27 cellular contexts compared by ENCODE assay signal in genomic region chr6:3762852-3763251, GRCh38. TPM values are rescaled to one million over a fixed set of nuclear protein-coding genes. Genes with fewer than 3 reads are reported as not detected.
DNase-seq lines count a peak whose midpoint lies in the region; ATAC-seq, FAIRE-seq and TF ChIP-seq lines count a peak whose summit lies in the region.
"Had no signal": no experiment of that assay in that cellular context is flagged by ENCODE, and none has a peak within 500 bp of the region (broad histone marks: within the 10 kb centered on the region; RNA-seq: fewer than 3 reads in every experiment).

No MANE protein-coding gene starts in this region.

- in situ Hi-C loops in HepG2 (cut with HindIII; ENCODE audit: extremely low pct_ligation_motif_present, low pct_unique_long_range_greater_than_20kb) (no loop called here), K562 (cut with MboI) (no loop called here)

- no TSS peak for BruUV-seq in HepG2 (replicated peaks; lab: Mats Ljungman, UMichigan)
- no TSS peak for BruUV-seq in K562 (replicated peaks; lab: Mats Ljungman, UMichigan)

- ATAC-seq in HepG2 = no peak
- no peak for ATAC-seq in K562
- ATAC-seq in right lobe of liver = peak; percentile 33 to 66 (median 50)
- no peak for ATAC-seq in WTC11
- ATAC-seq in HG03280 (IDR thresholded peaks at IDR 0.05; ENCODE audit: unreplicated experiment) = no peak
- ATAC-seq: A549, GM12878 had no signal

- no peaks in the 10 kb centered on the region for H3K4me1 Mint-ChIP-seq in activated T-helper 1 cell treated with anti-CD3 and anti-CD28 coated beads, Interleukin-12 subunit alpha, Interleukin-12 subunit beta, Interleukin-2, Interleukin-4 antibody, amounts not matched to agents 30 ng/mL and 10 ng/mL and 1 ng/mL, durations not matched to agents 14 hours and 24 hours and 36 hours (ENCODE audit: low read depth)
- H3K4me1 Mint-ChIP-seq in WTC11 = peaks cover 9% of the 10 kb centered on the region
- H3K4me1 Mint-ChIP-seq: CD4-positive, alpha-beta memory T cell; CD8-positive, alpha-beta memory T cell had no signal

- TF ChIP-seq RAD21 in liver (IDR thresholded peaks at IDR 0.05) (no peak), HepG2 (CRISPR knock-in tag; IDR thresholded peaks at IDR 0.05) (no peak), K562 (CRISPR knock-in tag; conservative IDR thresholded peaks at IDR 0.05 in 1 of 2, IDR thresholded peaks at IDR 0.05 in 1 of 2) (no peak)

- FAIRE-seq in HepG2 (lab: Jason Lieb, UNC) = no peak
- FAIRE-seq in K562 (lab: Jason Lieb, UNC) = no peak
- FAIRE-seq: A549, GM12878, GM12892, GM18507 had no signal

- 45% methylated on average over 6 of the region's 6 CpGs for WGBS in liver
- WGBS in HepG2 (ENCODE audit: low lambda C conversion rate) = 26% methylated on average over 6 of the region's 6 CpGs
- WGBS in K562 (ENCODE audit: insufficient coverage, low coverage, missing lambda C conversion rate) = 6% methylated on average over 6 of the region's 6 CpGs
- 29% methylated on average over 6 of the region's 6 CpGs for WGBS in right lobe of liver (ENCODE audit: insufficient coverage, low coverage, low lambda C conversion rate, missing lambda C conversion rate)

- H3K4me2 ChIP-seq in HepG2 (ENCODE audit: low read depth, low read length) (no peak overlapping the region), K562 (ENCODE audit: insufficient read depth, low read length) (no peak overlapping the region)
- H3K4me2 ChIP-seq: A549; BLaER1 treated with 17β-estradiol and CSF1 and Interleukin-3, amounts not matched to agents 10 nM and 100 nM had no signal

- TF ChIP-seq POLR2A in HepG2 (IDR thresholded peaks at IDR 0.05; ENCODE audit: insufficient read depth in 1 of 2, low read depth in 2 of 2, low read length in 2 of 2) = no peak
- no peak for TF ChIP-seq POLR2A in K562 (conservative IDR thresholded peaks at IDR 0.05)
- TF ChIP-seq POLR2A in right lobe of liver (IDR thresholded peaks at IDR 0.05) = no peak

- no peaks in the 10 kb centered on the region for H3K9me1 ChIP-seq in K562 (ENCODE audit: control insufficient read depth, insufficient read depth, low read length)

- intact Hi-C loops in HepG2 (cut with micrococcal nuclease; ENCODE audit: unreplicated experiment) (no loop called here), K562 (cut with micrococcal nuclease) (no loop called here), right lobe of liver (cut with DNase I) (no loop called here)
- intact Hi-C loops in activated T-helper 1 cell treated with anti-CD3 and anti-CD28 coated beads, Interleukin-12 subunit alpha, Interleukin-12 subunit beta, Interleukin-2, Interleukin-4 antibody, amounts not matched to agents 30 ng/mL and 10 ng/mL and 1 ng/mL, durations not matched to agents 14 hours and 24 hours and 36 hours (cut with micrococcal nuclease) = no loop called here

- TF ChIP-seq CTCF in liver (IDR thresholded peaks at IDR 0.05; ENCODE audit: low read depth, low read length, missing input control) (no peak), HepG2 (CRISPR knock-in tag; IDR thresholded peaks at IDR 0.05) (no peak), K562 (IDR thresholded peaks at IDR 0.05 in 2 of 3, conservative IDR thresholded peaks at IDR 0.05 in 1 of 3; ENCODE audit: insufficient read depth in 2 of 3, low read depth in 1 of 3, low read length in 3 of 3) (no peak), right lobe of liver (IDR thresholded peaks at IDR 0.05) (no peak), WTC11 (IDR thresholded peaks at IDR 0.05) (no peak)

- H3K4me1 ChIP-seq in liver (ENCODE audit: control insufficient read depth in 4 of 4, insufficient read depth in 4 of 4, low read length in 3 of 4) (peaks cover 0 to 10% (median 4%) of the 10 kb centered on the region in 4 donors), HepG2 (ENCODE audit: insufficient read depth, low read length) (peaks cover 31% of the 10 kb centered on the region), K562 (replicated peaks in 1 of 2; ENCODE audit: control insufficient read depth in 2 of 2, insufficient read depth in 2 of 2, low read length in 2 of 2) (peaks cover 0 to 11% of the 10 kb centered on the region in 2 experiments; a peak in 2 of 5 replicates), right lobe of liver (peaks cover 0 to 13% (median 0%) of the 10 kb centered on the region in 4 donors)

- H3K27ac Mint-ChIP-seq in activated T-helper 1 cell treated with anti-CD3 and anti-CD28 coated beads, Interleukin-12 subunit alpha, Interleukin-12 subunit beta, Interleukin-2, Interleukin-4 antibody, amounts not matched to agents 30 ng/mL and 10 ng/mL and 1 ng/mL, durations not matched to agents 14 hours and 24 hours and 36 hours = no peak overlapping the region
- H3K27ac Mint-ChIP-seq in WTC11 = no peak overlapping the region
- H3K27ac Mint-ChIP-seq: B cell; CD14-positive monocyte; CD4-positive, alpha-beta memory T cell had no signal

- no peaks in the 10 kb centered on the region for H3K79me2 ChIP-seq in HepG2 (ENCODE audit: insufficient read depth, low read length)
- H3K79me2 ChIP-seq in K562 (ENCODE audit: control insufficient read depth, insufficient read depth, low read length) = no peaks in the 10 kb centered on the region

- no peak overlapping the region for H3K4me3 ChIP-seq in liver (ENCODE audit: low read depth in 1 of 3, low read length in 3 of 3)
- H3K4me3 ChIP-seq in HepG2 (replicated peaks in 1 of 3; ENCODE audit: insufficient read depth in 1 of 3, low read depth in 2 of 3, low read length in 3 of 3) = no peak overlapping the region
- no peak overlapping the region for H3K4me3 ChIP-seq in K562
- H3K4me3 ChIP-seq in right lobe of liver = no peak overlapping the region
- H3K4me3 ChIP-seq: A549; BLaER1 treated with 17β-estradiol and CSF1 and Interleukin-3, amounts not matched to agents 10 nM and 100 nM; GM12878 had no signal

- H3K27me3 Mint-ChIP-seq in activated T-helper 1 cell treated with anti-CD3 and anti-CD28 coated beads, Interleukin-12 subunit alpha, Interleukin-12 subunit beta, Interleukin-2, Interleukin-4 antibody, amounts not matched to agents 30 ng/mL and 10 ng/mL and 1 ng/mL, durations not matched to agents 14 hours and 24 hours and 36 hours (ENCODE audit: insufficient read depth) = peaks cover 4% of the 10 kb centered on the region
- no peaks in the 10 kb centered on the region for H3K27me3 Mint-ChIP-seq in WTC11 (ENCODE audit: low read depth)
- H3K27me3 Mint-ChIP-seq: B cell had no signal

- H3K27ac ChIP-seq in liver (ENCODE audit: low read depth in 1 of 2, low read length in 2 of 2) = no peak overlapping the region
- no peak overlapping the region for H3K27ac ChIP-seq in HepG2 (ENCODE audit: extremely low read length, insufficient read depth, low read length)
- H3K27ac ChIP-seq in K562 (ENCODE audit: extremely low read depth, low read depth, low read length) = no peak overlapping the region
- H3K27ac ChIP-seq in right lobe of liver = no peak overlapping the region
- H3K27ac ChIP-seq: 22Rv1; A549; BLaER1 treated with 17β-estradiol and CSF1 and Interleukin-3, amounts not matched to agents 10 nM and 100 nM had no signal

- TF ChIP-seq EP300 in HepG2 (IDR thresholded peaks at IDR 0.05; ENCODE audit: low read depth in 2 of 2, low read length in 2 of 2) (no peak), HepG2 (CRISPR knock-in tag; IDR thresholded peaks at IDR 0.05; ENCODE audit: borderline replicate concordance) (no peak), K562 (IDR thresholded peaks at IDR 0.05; ENCODE audit: low read length) (no peak)

- CTCF ChIA-PET in HepG2 (lab: Yijun Ruan, JAX; ENCODE audit: low intra/inter-chr PET ratio, low total read pairs) (no interaction called here), K562 (lab: Yijun Ruan, JAX; ENCODE audit: low intra/inter-chr PET ratio) (interaction anchor here (0.6 kb wide), 1 partner anchor 10 kb away, joined by 3 read pairs; no protein-coding TSS in a partner anchor), WTC11 (lab: Charles Lee) (no interaction called here)

- DNase-seq in HepG2 (ENCODE audit: low spot score) = no peak
- no peak for DNase-seq in K562 (ENCODE audit: extremely low read depth in 1 of 4, low spot score in 3 of 4)
- no peak for DNase-seq in right lobe of liver
- no peak for DNase-seq in activated T-helper 1 cell treated with anti-CD3 and anti-CD28 coated beads, Interleukin-12 subunit alpha, Interleukin-12 subunit beta, Interleukin-2, Interleukin-4 antibody, amounts not matched to agents 30 ng/mL and 10 ng/mL and 1 ng/mL, durations not matched to agents 14 hours and 24 hours and 36 hours (ENCODE audit: low spot score)
- no peak for DNase-seq in WTC11 (ENCODE audit: low spot score)
- DNase-seq: AML-193; CD4-positive, alpha-beta memory T cell; CD4-positive, CD25-positive, alpha-beta regulatory T cell; CD8-positive, alpha-beta memory T cell; COR-L47; DMS 273 treated with DMSO at 0.1 percent for 48 hours; DMS153; DMS53; DMS79; DND-41; EL; GDM1 had no signal

- no peak overlapping the region for H3K4me3 Mint-ChIP-seq in activated T-helper 1 cell treated with anti-CD3 and anti-CD28 coated beads, Interleukin-12 subunit alpha, Interleukin-12 subunit beta, Interleukin-2, Interleukin-4 antibody, amounts not matched to agents 30 ng/mL and 10 ng/mL and 1 ng/mL, durations not matched to agents 14 hours and 24 hours and 36 hours
- H3K4me3 Mint-ChIP-seq in WTC11 = no peak overlapping the region
- H3K4me3 Mint-ChIP-seq: B cell; CD14-positive monocyte; CD4-positive, alpha-beta memory T cell; CD4-positive, CD25-positive, alpha-beta regulatory T cell; CD8-positive, alpha-beta memory T cell had no signal

- no peaks in the 10 kb centered on the region for H3K36me3 ChIP-seq in liver (ENCODE audit: control insufficient read depth in 4 of 4, insufficient read depth in 3 of 4, low read depth in 1 of 4, low read length in 3 of 4)
- H3K36me3 ChIP-seq in HepG2 (replicated peaks in 1 of 2; ENCODE audit: control insufficient read depth in 1 of 2, insufficient read depth in 2 of 2, low read length in 2 of 2) = no peaks in the 10 kb centered on the region
- H3K36me3 ChIP-seq in K562 (ENCODE audit: control insufficient read depth, insufficient read depth, low read length) = no peaks in the 10 kb centered on the region
- H3K36me3 ChIP-seq in right lobe of liver = no peaks in the 10 kb centered on the region
- H3K36me3 ChIP-seq: BLaER1 treated with 17β-estradiol and CSF1 and Interleukin-3, amounts not matched to agents 10 nM and 100 nM had no signal

- no peaks in the 10 kb centered on the region for H3K9me3 ChIP-seq in liver (ENCODE audit: control insufficient read depth in 4 of 4, low read length in 3 of 4)
- no peaks in the 10 kb centered on the region for H3K9me3 ChIP-seq in HepG2 (ENCODE audit: low read length)
- H3K9me3 ChIP-seq in K562 (replicated peaks; ENCODE audit: control insufficient read depth, insufficient read depth, low read depth, low read length) = no peaks in the 10 kb centered on the region
- H3K9me3 ChIP-seq in right lobe of liver = no peaks in the 10 kb centered on the region
- H3K9me3 ChIP-seq: A549 had no signal

- H2AFZ ChIP-seq in HepG2 (ENCODE audit: low read length) = no peak overlapping the region
- peak overlapping the region; percentile 17; the same call in 1 of the 2 replicates for H2AFZ ChIP-seq in K562 (ENCODE audit: low read depth, low read length)

- no peaks in the 10 kb centered on the region for H3K9me3 Mint-ChIP-seq in activated T-helper 1 cell treated with anti-CD3 and anti-CD28 coated beads, Interleukin-12 subunit alpha, Interleukin-12 subunit beta, Interleukin-2, Interleukin-4 antibody, amounts not matched to agents 30 ng/mL and 10 ng/mL and 1 ng/mL, durations not matched to agents 14 hours and 24 hours and 36 hours
- H3K9me3 Mint-ChIP-seq in WTC11 = no peaks in the 10 kb centered on the region
- H3K9me3 Mint-ChIP-seq: CD14-positive monocyte; CD4-positive, alpha-beta memory T cell; CD4-positive, CD25-positive, alpha-beta regulatory T cell; CD8-positive, alpha-beta memory T cell had no signal

- H4K20me1 ChIP-seq in HepG2 (ENCODE audit: insufficient read depth, low read length) (no peaks in the 10 kb centered on the region), K562 (replicated peaks; ENCODE audit: control insufficient read depth, insufficient read depth, low read length) (no peaks in the 10 kb centered on the region)
- H4K20me1 ChIP-seq: BLaER1 treated with 17β-estradiol and CSF1 and Interleukin-3, amounts not matched to agents 10 nM and 100 nM had no signal

- H3K36me3 Mint-ChIP-seq in activated T-helper 1 cell treated with anti-CD3 and anti-CD28 coated beads, Interleukin-12 subunit alpha, Interleukin-12 subunit beta, Interleukin-2, Interleukin-4 antibody, amounts not matched to agents 30 ng/mL and 10 ng/mL and 1 ng/mL, durations not matched to agents 14 hours and 24 hours and 36 hours (ENCODE audit: low read depth) = no peaks in the 10 kb centered on the region
- no peaks in the 10 kb centered on the region for H3K36me3 Mint-ChIP-seq in WTC11
- H3K36me3 Mint-ChIP-seq: CD14-positive monocyte; CD4-positive, alpha-beta memory T cell; CD4-positive, CD25-positive, alpha-beta regulatory T cell; CD8-positive, alpha-beta memory T cell had no signal

- H3K9ac ChIP-seq in liver (ENCODE audit: low read depth in 1 of 2, low read length in 2 of 2) (no peak overlapping the region), HepG2 (ENCODE audit: insufficient read depth, low read depth, low read length) (no peak overlapping the region), K562 (ENCODE audit: insufficient read depth in 1 of 2, low read depth in 2 of 2, low read length in 2 of 2) (no peak overlapping the region)
- H3K9ac ChIP-seq: BLaER1 treated with 17β-estradiol and CSF1 and Interleukin-3, amounts not matched to agents 10 nM and 100 nM had no signal

- POLR2A ChIA-PET in HepG2 (lab: Yijun Ruan, JAX) (no interaction called here), K562 (lab: Yijun Ruan, JAX) (no interaction called here), WTC11 (lab: Charles Lee) (no interaction called here)

- H3K27me3 ChIP-seq in liver (ENCODE audit: control insufficient read depth in 4 of 4, insufficient read depth in 4 of 4, low read length in 3 of 4) (no peaks in the 10 kb centered on the region), HepG2 (ENCODE audit: control insufficient read depth in 1 of 2, insufficient read depth in 2 of 2, low read length in 2 of 2) (peaks cover 0 to 7% of the 10 kb centered on the region in 2 experiments; a peak in 1 of 5 replicates), K562 (ENCODE audit: control insufficient read depth in 2 of 2, insufficient read depth in 2 of 2, low read length in 2 of 2) (peaks cover 39 to 41% of the 10 kb centered on the region in 2 experiments), right lobe of liver (no peaks in the 10 kb centered on the region)
- H3K27me3 ChIP-seq: BLaER1 treated with 17β-estradiol and CSF1 and Interleukin-3, amounts not matched to agents 10 nM and 100 nM had no signal

RNA-seq across cellular contexts. Expression of gene PXDC1, which starts 11.3 kb away (rescaled TPM):
- total RNA-seq in liver (10 to 100 TPM; 24.1 to 86.4 TPM), HepG2 (2016; rRNA removed; fragmentation: Illumina TruSeq; extraction: Trizol) (28.6 and 32.4 TPM in 2 replicates), K562 (2014; rRNA removed) (0.08 TPM in 1 of 2 replicates, not detected in the other), K562 (2014; rRNA removed; fragmentation: Illumina TruSeq; extraction: Trizol) (not detected in 2 replicates), K562 (2015; rRNA removed; fragmentation: Illumina TruSeq; extraction: Trizol) (0.11 TPM in 1 of 2 replicates, not detected in the other), K562 (2021) (0.20 and 0.33 TPM in 2 replicates), right lobe of liver (100 to 1,000 TPM in 3 of 6 experiments, 10 to 100 TPM in 3; 50.5 to 250 (median 97.5) TPM), WTC11 (2021) (3.3 to 4.4 TPM (median 3.9 TPM) in 3 replicates)
- polyA plus RNA-seq in liver (100 to 1,000 TPM in 1 of 2 donors, 10 to 100 TPM in 1; 68.8 to 106 TPM), HepG2 (2011; rRNA removed) (34.7 and 36.2 TPM in 2 replicates), K562 (2011; rRNA removed) (0.08 and 0.22 TPM in 2 replicates), K562 (2014; fragmentation: Illumina TruSeq; extraction: Trizol) (0.08 and 0.10 TPM in 2 replicates), K562 (2014; fragmentation: Nextera tagmentation; extraction: Ambion mirVana) (not detected), K562 (2014; rRNA removed) (0.09 and 0.12 TPM in 2 replicates)
- total RNA-seq in HepG2 (2016; cell fraction: cytosol; rRNA removed; fragmentation: Illumina TruSeq; extraction: Trizol; ENCODE audit: low read depth) = 21.2 and 24.5 TPM in 2 replicates
- 22.4 and 30.7 TPM in 2 replicates for total RNA-seq in HepG2 (2016; cell fraction: insoluble cytoplasmic fraction; rRNA removed; fragmentation: Illumina TruSeq; extraction: Trizol)
- 51.6 and 61.1 TPM in 2 replicates for total RNA-seq in HepG2 (2016; cell fraction: membrane; rRNA removed; fragmentation: Illumina TruSeq; extraction: Trizol)
- 21.9 and 23.1 TPM in 2 replicates for total RNA-seq in HepG2 (2016; cell fraction: nucleus; rRNA removed; fragmentation: Illumina TruSeq; extraction: Trizol)
- polyA plus RNA-seq in HepG2 (2011; cell fraction: cytosol; rRNA removed) = 22.9 and 28.7 TPM in 2 replicates
- polyA plus RNA-seq in HepG2 (2011; cell fraction: nucleus; rRNA removed) = 25.6 and 30.8 TPM in 2 replicates
- 41.2 and 50.7 TPM in 2 replicates for polyA plus RNA-seq in HepG2 (2012)
- polyA plus RNA-seq in HepG2 (2016; cell fraction: cytosol; fragmentation: Illumina TruSeq; extraction: Trizol; ENCODE audit: low read depth) = 23.8 and 29.3 TPM in 2 replicates
- 31.8 and 38.3 TPM in 2 replicates for polyA plus RNA-seq in HepG2 (2016; cell fraction: insoluble cytoplasmic fraction; fragmentation: Illumina TruSeq; extraction: Trizol; ENCODE audit: low read depth)
- 53.7 and 59.4 TPM in 2 replicates for polyA plus RNA-seq in HepG2 (2016; cell fraction: membrane; fragmentation: Illumina TruSeq; extraction: Trizol; ENCODE audit: low read depth)
- polyA plus RNA-seq in HepG2 (2016; cell fraction: nucleus; fragmentation: Illumina TruSeq; extraction: Trizol; ENCODE audit: insufficient read depth, low read depth) = 39.1 and 43.2 TPM in 2 replicates
- polyA minus RNA-seq in HepG2 (2011; rRNA and poly(A)+ RNA removed; ENCODE audit: low replicate concordance) = 3.0 and 49.7 TPM in 2 replicates
- polyA minus RNA-seq in HepG2 (2011; cell fraction: cytosol; rRNA and poly(A)+ RNA removed) = 24.8 and 27.3 TPM in 2 replicates
- 11.2 and 12.4 TPM in 2 replicates for polyA minus RNA-seq in HepG2 (2011; cell fraction: nucleus; rRNA and poly(A)+ RNA removed)
- not detected in 2 replicates for total RNA-seq in K562 (2011; cell fraction: chromatin; rRNA removed; ENCODE audit: low replicate concordance)
- 0.17 TPM in 1 of 2 replicates, not detected in the other for total RNA-seq in K562 (2011; cell fraction: nucleolus; rRNA removed)
- total RNA-seq in K562 (2011; cell fraction: nucleoplasm; rRNA removed) = not detected in 2 replicates
- polyA plus RNA-seq in K562 (2011; cell fraction: cytosol; rRNA removed) = 0.24 TPM in 1 of 2 replicates, not detected in the other
- polyA plus RNA-seq in K562 (2011; cell fraction: nucleus; rRNA removed) = 0.31 TPM in 1 of 2 replicates, not detected in the other
- 0.12 and 0.47 TPM in 2 replicates for polyA plus RNA-seq in K562 (2012)
- not detected in 2 replicates for polyA minus RNA-seq in K562 (2011; rRNA and poly(A)+ RNA removed)
- not detected in 2 replicates for polyA minus RNA-seq in K562 (2011; cell fraction: cytosol; rRNA and poly(A)+ RNA removed)
- polyA minus RNA-seq in K562 (2011; cell fraction: nucleus; rRNA and poly(A)+ RNA removed) = 0.27 TPM in 1 of 2 replicates, not detected in the other
- total RNA-seq in activated T-helper 1 cell treated with anti-CD3 and anti-CD28 coated beads, Interleukin-12 subunit alpha, Interleukin-12 subunit beta, Interleukin-2, Interleukin-4 antibody, amounts not matched to agents 30 ng/mL and 10 ng/mL and 1 ng/mL, durations not matched to agents 14 hours and 24 hours and 36 hours = 0.12 and 0.57 TPM in 2 replicates
- polyA plus RNA-seq: CD4-positive, alpha-beta memory T cell; CD4-positive, CD25-positive, alpha-beta regulatory T cell; CD8-positive, alpha-beta memory T cell had no signal

Comparison
In these comparisons a context has a peak if more than half of its experiments do, and no peak if none do; other contexts are left out.
1. ATAC-seq: peak in right lobe of liver (4 of 4); none in HepG2 (single experiment), K562 (single experiment), WTC11 (single experiment) and HG03280 (single experiment).